ENCODE assay signal across 1 cellular context in genomic region chr5:10254686-10255085, GRCh38.
TF ChIP-seq lines count a peak whose summit lies in the region.

No MANE protein-coding gene starts in this region.

TF ChIP-seq in K562, 482 proteins besides CTCF, POLR2A, EP300 and RAD21:
- TF ChIP-seq ZBTB17 (CRISPR knock-in tag; IDR thresholded peaks at IDR 0.05) (no peak), U2AF2 (optimal IDR thresholded peaks at IDR 0.05; ENCODE audit: low read depth, low read length) (no peak), PTTG1 (tag; IDR thresholded peaks at IDR 0.05; ENCODE audit: low read depth) (no peak)
